Comparison of ENCODE assay signal across 22 cellular contexts in genomic region chr16:7511549-7512260, GRCh38.
"Had no signal": no experiment of that assay in that cellular context is flagged by ENCODE, and none has a peak within 500 bp of the region (broad histone marks: within the 10 kb centered on the region; RNA-seq: fewer than 3 reads in every experiment).

No MANE protein-coding gene starts in this region.

- H3K27ac ChIP-seq: neutrophil, pancreas, prostate gland, right lobe of liver, sigmoid colon, stomach, thoracic aorta, thyroid gland, tibial nerve, upper lobe of left lung, vagina had no signal

- DNase-seq: natural killer cell; pancreas; right cardiac atrium; right lobe of liver; sigmoid colon; small intestine; stimulated activated CD4-positive, alpha-beta T cell treated with anti-CD3 and anti-CD28 coated beads, Interleukin-15, amount 100 ng/mL, for 24 hours; stimulated activated CD4-positive, alpha-beta T cell treated with anti-CD3 and anti-CD28 coated beads, Interleukin-2, amount 100 ng/mL, for 24 hours; stimulated activated CD4-positive, alpha-beta T cell treated with anti-CD3 and anti-CD28 coated beads, Interleukin-2, amount 100 ng/mL, for 48 hours; stimulated activated CD4-positive, alpha-beta T cell treated with anti-CD3 and anti-CD28 coated beads, Interleukin-4, amount 100 ng/mL, for 24 hours; stimulated activated naive B cell treated with anti-CD40 and anti-IgM and Interleukin-4, amounts not matched to agents 10 μg/mL and 1 μg/mL and 100 μg/mL, for 72 hours; stimulated activated naive CD4-positive, alpha-beta T cell treated with Interleukin-2 at 50 U/mL for 16 hours; stomach; thyroid gland; trophoblast cell; upper lobe of left lung had no signal

- ATAC-seq: natural killer cell; pancreas; right cardiac atrium; right lobe of liver; stimulated activated effector memory CD8-positive, alpha-beta T cell treated with anti-CD3 and anti-CD28 coated beads, Interleukin-12 subunit alpha, Interleukin-12 subunit beta, amount 100 ng/mL, for 72 hours; stimulated activated naive B cell treated with anti-CD40 and anti-IgM and Interleukin-4, amounts not matched to agents 10 μg/mL and 1 μg/mL and 100 μg/mL, for 72 hours had no signal
